In genomic region chr16:19396555-19397011, GRCh38 we compare ENCODE assay signal across 10 cellular contexts. TPM values are rescaled to one million over a fixed set of nuclear protein-coding genes. Genes with fewer than 3 reads are reported as not detected.
DNase-seq lines count a peak whose midpoint lies in the region; ATAC-seq and TF ChIP-seq lines count a peak whose summit lies in the region.
"Had no signal": no experiment of that assay in that cellular context is flagged by ENCODE, and none has a peak within 500 bp of the region (broad histone marks: within the 10 kb centered on the region; RNA-seq: fewer than 3 reads in every experiment).

No MANE protein-coding gene starts in this region.

- TF ChIP-seq CTCF in colonic mucosa (IDR thresholded peaks at IDR 0.05) (no peak), omental fat pad (IDR thresholded peaks at IDR 0.05) (no peak), WTC11 (IDR thresholded peaks at IDR 0.05) (no peak)

- peak; percentile 92 for DNase-seq in NCI-H2196 (lab: John Stamatoyannopoulos, UW; ENCODE audit: unreplicated experiment)
- DNase-seq in colonic mucosa: peak; percentile 83
- no peak for DNase-seq in omental fat pad (ENCODE audit: low spot score)
- no peak for DNase-seq in dedifferentiated amniotic fluid mesenchymal stem cell (ENCODE audit: extremely low spot score)
- DNase-seq in activated T-cell treated with anti-CD3 and anti-CD28 coated beads, Interleukin-2, amount 50 U/mL, for 48 hours: no peak
- DNase-seq in WTC11 (ENCODE audit: low spot score): no peak
- no peak for DNase-seq in C1 segment of cervical spinal cord (lab: John Stamatoyannopoulos, UW)
- DNase-seq: left ventricle myocardium superior had no signal

- POLR2A ChIA-PET in WTC11 (lab: Charles Lee): no interaction called here

- H3K9ac ChIP-seq in colonic mucosa (ENCODE audit: low read depth in 2 of 2, low read length in 2 of 2): peak overlapping the region in 1 of 2 donors; percentile 62

- intact Hi-C loops in colonic mucosa (cut with DNase I): no loop called here

- no peaks in the 10 kb centered on the region for H3K36me3 ChIP-seq in colonic mucosa

- H3K27me3 ChIP-seq in colonic mucosa: no peaks in the 10 kb centered on the region

- H3K27me3 Mint-ChIP-seq in WTC11 (ENCODE audit: low read depth): peaks cover 6% of the 10 kb centered on the region; the same call in 1 of the 2 replicates

- TF ChIP-seq RAD21 in Ishikawa (IDR thresholded peaks at IDR 0.05; ENCODE audit: low read depth): no peak

- H3K4me1 ChIP-seq in colonic mucosa: peaks cover 8% of the 10 kb centered on the region

- TF ChIP-seq EP300 in Ishikawa (IDR thresholded peaks at IDR 0.05; ENCODE audit: borderline replicate concordance): no peak

- H3K4me3 ChIP-seq in colonic mucosa: no peak overlapping the region
- H3K4me3 ChIP-seq: skin epidermis had no signal

- ATAC-seq in omental fat pad (ENCODE audit: low FRiP score) (peak; percentile 67), WTC11 (no peak)
- ATAC-seq: left ventricle myocardium superior had no signal

- H3K9me3 Mint-ChIP-seq in WTC11: peaks cover 16% of the 10 kb centered on the region

- H3K9me3 ChIP-seq in colonic mucosa: no peaks in the 10 kb centered on the region

- H3K4me3 Mint-ChIP-seq in WTC11: no peak overlapping the region

- peak overlapping the region; percentile 80 for H3K27ac ChIP-seq in colonic mucosa
- H3K27ac ChIP-seq: skin epidermis had no signal

- H3K4me1 Mint-ChIP-seq in WTC11: peaks cover 23% of the 10 kb centered on the region

- CTCF ChIA-PET in WTC11 (lab: Charles Lee): interaction anchor here (1.0 kb wide), 1 partner anchor 217 kb away, joined by 4 read pairs; no protein-coding TSS in a partner anchor

- peaks cover 8% of the 10 kb centered on the region for H3K36me3 Mint-ChIP-seq in WTC11

- no peak overlapping the region for H3K27ac Mint-ChIP-seq in WTC11

TF ChIP-seq in Ishikawa, 13 proteins besides CTCF, POLR2A, EP300 and RAD21:
- TF ChIP-seq EGR1 (IDR thresholded peaks at IDR 0.05) (no peak), CEBPB (IDR thresholded peaks at IDR 0.05) (peak; percentile 71)

TF ChIP-seq in WTC11, 78 proteins besides CTCF, POLR2A, EP300 and RAD21:
- TF ChIP-seq E2F1 (CRISPR knock-in tag; IDR thresholded peaks at IDR 0.05) (no peak), SP1 (CRISPR knock-in tag; conservative IDR thresholded peaks at IDR 0.05) (no peak)

RNA-seq across cellular contexts. Expression of gene TMC5, which starts 21.1 kb away (rescaled TPM):
- total RNA-seq in colonic mucosa (100 to 1,000 TPM in 1 of 2 donors, 10 to 100 TPM in 1; 54.5 to 113 TPM), omental fat pad (1 to 10 TPM in 3 of 4 donors, under 1 TPM in 1; 0.47 to 7.1 (median 1.1) TPM), WTC11 (2021) (2.1 to 4.6 TPM (median 3.1 TPM) in 3 replicates)
- total RNA-seq: left ventricle myocardium superior had no signal

Comparison
In these comparisons a context has a peak if more than half of its experiments do, and no peak if none do; other contexts are left out.
1. DNase-seq: peak in NCI-H2196 (single experiment) and colonic mucosa (single experiment); none in omental fat pad (single experiment), dedifferentiated amniotic fluid mesenchymal stem cell (single experiment), activated T-cell treated with anti-CD3 and anti-CD28 coated beads, Interleukin-2, amount 50 U/mL, for 48 hours (0 of 2), WTC11 (single experiment) and C1 segment of cervical spinal cord (0 of 14).